19 cellular contexts compared by ENCODE assay signal in the genomic region with DNA sequence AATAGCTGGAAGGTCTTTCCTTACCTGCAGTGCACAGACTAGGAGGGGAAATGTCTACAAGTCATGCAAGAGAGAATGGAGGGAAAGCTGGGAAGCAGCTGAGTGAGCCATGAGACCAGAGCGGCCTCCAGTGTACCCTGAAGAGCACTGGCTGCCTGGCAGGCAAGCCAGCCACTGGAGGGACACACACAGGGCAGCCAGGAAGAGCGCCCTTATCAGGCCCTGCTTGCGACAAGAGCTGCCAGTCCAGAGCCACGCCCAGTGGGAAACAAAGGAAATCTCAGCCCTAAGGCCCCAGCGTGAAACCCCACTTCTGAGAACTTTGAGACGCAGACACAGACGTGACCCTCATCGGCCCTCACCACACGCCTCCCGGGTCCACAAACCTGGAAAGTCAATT.
DNase-seq lines count a peak whose midpoint lies in the region; ATAC-seq and TF ChIP-seq lines count a peak whose summit lies in the region.
"Had no signal": no experiment of that assay in that cellular context is flagged by ENCODE, and none has a peak within 500 bp of the region (broad histone marks: within the 10 kb centered on the region; RNA-seq: fewer than 3 reads in every experiment).

No MANE protein-coding gene starts in this region.

- peaks cover 20% of the 10 kb centered on the region for H3K4me1 ChIP-seq in lower lobe of right lung
- H3K4me1 ChIP-seq in gastrocnemius medialis = peaks cover 21 to 24% of the 10 kb centered on the region in 2 donors

- no peak for TF ChIP-seq POLR2A in gastrocnemius medialis (IDR thresholded peaks at IDR 0.05)

- H3K4me3 Mint-ChIP-seq in natural killer cell = no peak overlapping the region
- no peak overlapping the region for H3K4me3 Mint-ChIP-seq in natural killer cell treated with Interleukin-12 subunit alpha and Interleukin-12 subunit beta and Interleukin-15 and Interleukin-18, amount 100 ng/mL, for 72 hours
- no peak overlapping the region for H3K4me3 Mint-ChIP-seq in effector memory CD8-positive, alpha-beta T cell
- no peak overlapping the region for H3K4me3 Mint-ChIP-seq in type B pancreatic cell

- DNase-seq in natural killer cell (no peak), lower lobe of right lung (peak; percentile 63), type B pancreatic cell (ENCODE audit: extremely low spot score, unreplicated experiment) (no peak), gastrocnemius medialis (no peak)
- DNase-seq in natural killer cell treated with Interleukin-12 subunit alpha and Interleukin-12 subunit beta and Interleukin-15 and Interleukin-18, amount 100 ng/mL, for 72 hours (ENCODE audit: low spot score) = no peak
- no peak for DNase-seq in effector memory CD8-positive, alpha-beta T cell
- DNase-seq: Calu3; foreskin keratinocyte; GDM1; mammary epithelial cell; NCI-H1436 treated with DMSO at 0.1 percent for 48 hours; NCI-H226; NK-92 treated with Interleukin-12 subunit alpha and Interleukin-12 subunit beta, amount 100 ng/mL, for 24 hours; nucleus accumbens; sigmoid colon had no signal

- H3K27ac Mint-ChIP-seq in natural killer cell (peak overlapping the region; percentile 48 to 65), type B pancreatic cell (peak overlapping the region; percentile 72)
- H3K27ac Mint-ChIP-seq in natural killer cell treated with Interleukin-12 subunit alpha and Interleukin-12 subunit beta and Interleukin-15 and Interleukin-18, amount 100 ng/mL, for 72 hours = no peak overlapping the region
- peak overlapping the region; percentile 92 to 93 for H3K27ac Mint-ChIP-seq in effector memory CD8-positive, alpha-beta T cell

- H3K9me3 Mint-ChIP-seq in natural killer cell (no peaks in the 10 kb centered on the region), type B pancreatic cell (no peaks in the 10 kb centered on the region)
- no peaks in the 10 kb centered on the region for H3K9me3 Mint-ChIP-seq in natural killer cell treated with Interleukin-12 subunit alpha and Interleukin-12 subunit beta and Interleukin-15 and Interleukin-18, amount 100 ng/mL, for 72 hours
- H3K9me3 Mint-ChIP-seq in effector memory CD8-positive, alpha-beta T cell = no peaks in the 10 kb centered on the region

- H3K27me3 Mint-ChIP-seq in natural killer cell (ENCODE audit: low read depth in 2 of 2) = no peaks in the 10 kb centered on the region
- no peaks in the 10 kb centered on the region for H3K27me3 Mint-ChIP-seq in natural killer cell treated with Interleukin-12 subunit alpha and Interleukin-12 subunit beta and Interleukin-15 and Interleukin-18, amount 100 ng/mL, for 72 hours
- no peaks in the 10 kb centered on the region for H3K27me3 Mint-ChIP-seq in effector memory CD8-positive, alpha-beta T cell
- H3K27me3 Mint-ChIP-seq in type B pancreatic cell = no peaks in the 10 kb centered on the region

- H3K4me1 Mint-ChIP-seq in natural killer cell (peaks cover 40% of the 10 kb centered on the region in 2 donors), type B pancreatic cell (ENCODE audit: unreplicated experiment) (peaks cover 23% of the 10 kb centered on the region)
- H3K4me1 Mint-ChIP-seq in natural killer cell treated with Interleukin-12 subunit alpha and Interleukin-12 subunit beta and Interleukin-15 and Interleukin-18, amount 100 ng/mL, for 72 hours (ENCODE audit: low read depth in 2 of 2) = peaks cover 39 to 41% of the 10 kb centered on the region in 2 donors
- H3K4me1 Mint-ChIP-seq in effector memory CD8-positive, alpha-beta T cell (ENCODE audit: low read depth in 2 of 2) = peaks cover 27 to 36% of the 10 kb centered on the region in 2 donors

- H3K9me3 ChIP-seq in lower lobe of right lung = no peaks in the 10 kb centered on the region
- no peaks in the 10 kb centered on the region for H3K9me3 ChIP-seq in gastrocnemius medialis
- H3K9me3 ChIP-seq: ascending aorta, sigmoid colon, thoracic aorta had no signal

- H3K27ac ChIP-seq in lower lobe of right lung (no peak overlapping the region), gastrocnemius medialis (no peak overlapping the region)
- H3K27ac ChIP-seq: ascending aorta, foreskin keratinocyte, sigmoid colon, thoracic aorta had no signal

- H3K27me3 ChIP-seq in lower lobe of right lung (ENCODE audit: low read depth) (no peaks in the 10 kb centered on the region), gastrocnemius medialis (no peaks in the 10 kb centered on the region)
- H3K27me3 ChIP-seq: ascending aorta, foreskin keratinocyte, sigmoid colon had no signal

- TF ChIP-seq CTCF in natural killer cell (IDR thresholded peaks at IDR 0.05) (no peak), lower lobe of right lung (IDR thresholded peaks at IDR 0.05) (no peak), type B pancreatic cell (conservative IDR thresholded peaks at IDR 0.05) (no peak), gastrocnemius medialis (IDR thresholded peaks at IDR 0.05 in 4 of 5, conservative IDR thresholded peaks at IDR 0.05 in 1 of 5) (no peak)

- no peak for ATAC-seq in natural killer cell
- no peak for ATAC-seq in natural killer cell treated with Interleukin-12 subunit alpha and Interleukin-12 subunit beta and Interleukin-15 and Interleukin-18, amount 100 ng/mL, for 72 hours
- ATAC-seq in effector memory CD8-positive, alpha-beta T cell (replicated peaks) = no peak
- peak; percentile 68 to 76 for ATAC-seq in lower lobe of right lung
- no peak for ATAC-seq in HG03159 (IDR thresholded peaks at IDR 0.05; ENCODE audit: unreplicated experiment)
- ATAC-seq in GM21619 (IDR thresholded peaks at IDR 0.05; ENCODE audit: unreplicated experiment) = no peak
- no peak for ATAC-seq in gastrocnemius medialis
- ATAC-seq: foreskin keratinocyte had no signal

- in situ Hi-C loops in gastrocnemius medialis (cut with MboI; ENCODE audit: low sequenced_read_pairs in 4 of 4) = no loop called here

- H3K4me3 ChIP-seq in lower lobe of right lung (no peak overlapping the region), gastrocnemius medialis (no peak overlapping the region)
- H3K4me3 ChIP-seq: ascending aorta, sigmoid colon, thoracic aorta had no signal

- H3K36me3 Mint-ChIP-seq in natural killer cell (no peaks in the 10 kb centered on the region), type B pancreatic cell (peaks cover 27% of the 10 kb centered on the region)
- H3K36me3 Mint-ChIP-seq in natural killer cell treated with Interleukin-12 subunit alpha and Interleukin-12 subunit beta and Interleukin-15 and Interleukin-18, amount 100 ng/mL, for 72 hours = peaks cover 16% of the 10 kb centered on the region
- peaks cover 31% of the 10 kb centered on the region for H3K36me3 Mint-ChIP-seq in effector memory CD8-positive, alpha-beta T cell (ENCODE audit: insufficient read depth)

- intact Hi-C loops in natural killer cell (cut with micrococcal nuclease) (no loop called here), lower lobe of right lung (cut with DNase I) (loop anchor here (10.0 kb wide), 1 partner anchor 103 kb away; a partner anchor contains a TSS), gastrocnemius medialis (cut with DNase I; ENCODE audit: low total_unique reads) (no loop called here)

- H3K36me3 ChIP-seq in lower lobe of right lung = peaks cover 67% of the 10 kb centered on the region
- peaks cover 0 to 21% of the 10 kb centered on the region in 2 donors for H3K36me3 ChIP-seq in gastrocnemius medialis

Comparison
In these comparisons a context has a peak if more than half of its experiments do, and no peak if none do; other contexts are left out.
1. H3K27ac Mint-ChIP-seq: peak in natural killer cell (2 of 2), effector memory CD8-positive, alpha-beta T cell (2 of 2) and type B pancreatic cell (single experiment); none in natural killer cell treated with Interleukin-12 subunit alpha and Interleukin-12 subunit beta and Interleukin-15 and Interleukin-18, amount 100 ng/mL, for 72 hours (0 of 2).
2. ATAC-seq: peak in lower lobe of right lung (2 of 2); none in natural killer cell (0 of 3), natural killer cell treated with Interleukin-12 subunit alpha and Interleukin-12 subunit beta and Interleukin-15 and Interleukin-18, amount 100 ng/mL, for 72 hours (0 of 2), effector memory CD8-positive, alpha-beta T cell (single experiment), HG03159 (single experiment), GM21619 (single experiment) and gastrocnemius medialis (0 of 2).